In the genomic region with DNA sequence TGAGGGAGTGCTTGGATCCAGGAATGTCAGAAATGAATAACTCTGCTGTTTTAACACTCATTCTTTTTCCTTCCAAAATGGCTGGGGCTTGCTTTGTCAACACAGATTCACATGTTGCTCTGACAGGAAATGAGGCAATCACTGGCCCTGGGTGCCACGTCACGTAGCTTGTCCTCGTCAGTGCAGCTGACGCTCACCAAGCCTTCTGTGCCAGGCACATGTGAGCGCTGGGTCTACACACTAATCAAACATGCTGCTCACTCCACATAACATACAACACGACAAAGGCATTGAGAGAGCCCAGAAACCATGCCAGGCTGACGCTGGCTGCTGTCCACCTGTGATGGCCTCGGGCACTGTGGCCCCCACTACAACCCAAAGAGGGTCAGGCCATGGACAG, we compare ENCODE assay signal across 15 cellular contexts.
DNase-seq lines count a peak whose midpoint lies in the region; ATAC-seq, FAIRE-seq and TF ChIP-seq lines count a peak whose summit lies in the region.
"Had no signal": no experiment of that assay in that cellular context is flagged by ENCODE, and none has a peak within 500 bp of the region (broad histone marks: within the 10 kb centered on the region; RNA-seq: fewer than 3 reads in every experiment).

No MANE protein-coding gene starts in this region.

- H3K27ac Mint-ChIP-seq in activated CD8-positive, alpha-beta T cell treated with anti-CD3 and anti-CD28 coated beads, Interleukin-2, amount 10 ng/mL, durations not matched to agents 7 days and 5 days = no peak overlapping the region
- H3K27ac Mint-ChIP-seq: activated T-cell treated with anti-CD3 and anti-CD28 coated beads, Interleukin-2, amount 50 U/mL, for 24 hours; IgD-negative memory B cell; nephron had no signal

- no peak for TF ChIP-seq CTCF in HepG2 (CRISPR knock-in tag; IDR thresholded peaks at IDR 0.05)
- no peak for TF ChIP-seq CTCF in right lobe of liver (IDR thresholded peaks at IDR 0.05)
- TF ChIP-seq CTCF in gastroesophageal sphincter (IDR thresholded peaks at IDR 0.05) = no peak

- no peaks in the 10 kb centered on the region for H3K79me2 ChIP-seq in HepG2 (ENCODE audit: insufficient read depth, low read length)

- H3K27me3 ChIP-seq in HepG2 (ENCODE audit: control insufficient read depth in 1 of 2, insufficient read depth in 2 of 2, low read length in 2 of 2) (peaks cover 2% of the 10 kb centered on the region in 2 experiments; a peak in 2 of 5 replicates), right lobe of liver (no peaks in the 10 kb centered on the region), gastroesophageal sphincter (peaks cover 38% of the 10 kb centered on the region)

- H3K27me3 Mint-ChIP-seq in activated CD8-positive, alpha-beta T cell treated with anti-CD3 and anti-CD28 coated beads, Interleukin-2, amount 10 ng/mL, durations not matched to agents 7 days and 5 days (ENCODE audit: low read depth) = peaks cover 63% of the 10 kb centered on the region

- H3K36me3 ChIP-seq in HepG2 (replicated peaks in 1 of 2; ENCODE audit: control insufficient read depth in 1 of 2, insufficient read depth in 2 of 2, low read length in 2 of 2) (no peaks in the 10 kb centered on the region), right lobe of liver (no peaks in the 10 kb centered on the region), gastroesophageal sphincter (no peaks in the 10 kb centered on the region)

- no peak overlapping the region for H3K9ac ChIP-seq in HepG2 (ENCODE audit: insufficient read depth, low read depth, low read length)

- DNase-seq in HepG2 (ENCODE audit: low spot score) (no peak), right lobe of liver (no peak), left lobe of liver (ENCODE audit: low spot score) (peak; percentile 21), ureter (ENCODE audit: low spot score) (peak; percentile 8), cortex of kidney (lab: John Stamatoyannopoulos, UW) (no peak)
- DNase-seq in activated CD8-positive, alpha-beta T cell treated with anti-CD3 and anti-CD28 coated beads, Interleukin-2, amount 10 ng/mL, durations not matched to agents 7 days and 5 days = peak; percentile 19
- DNase-seq: activated T-cell treated with anti-CD3 and anti-CD28 coated beads, Interleukin-2, amount 50 U/mL, for 24 hours; glutamatergic neuron; NCI-H1436; NCI-H345 had no signal

- FAIRE-seq in HepG2 (lab: Jason Lieb, UNC) = no peak

- CTCF ChIA-PET in HepG2 (lab: Yijun Ruan, JAX; ENCODE audit: low intra/inter-chr PET ratio, low total read pairs) = no interaction called here
- CTCF ChIA-PET in activated CD8-positive, alpha-beta T cell treated with anti-CD3 and anti-CD28 coated beads, Interleukin-2, amount 10 ng/mL, durations not matched to agents 7 days and 5 days (lab: Charles Lee) = no interaction called here

- no TSS peak for BruUV-seq in HepG2 (replicated peaks; lab: Mats Ljungman, UMichigan)

- WGBS in HepG2 (ENCODE audit: low lambda C conversion rate) = 0% methylated on average over 5 of the region's 8 CpGs
- 50% methylated on average over 5 of the region's 8 CpGs for WGBS in right lobe of liver (ENCODE audit: insufficient coverage, low coverage, low lambda C conversion rate, missing lambda C conversion rate)
- WGBS in gastroesophageal sphincter (ENCODE audit: low coverage in 1 of 2), 2 donors = 58% methylated on average over 2 of the region's 8 CpGs; no CpG with 5 or more reads in 1 of the 2 donors

- no peaks in the 10 kb centered on the region for H4K20me1 ChIP-seq in HepG2 (ENCODE audit: insufficient read depth, low read length)

- ATAC-seq in HepG2 (no peak), right lobe of liver (no peak), left lobe of liver (no peak), GM18907 (IDR thresholded peaks at IDR 0.05; ENCODE audit: unreplicated experiment) (no peak), gastroesophageal sphincter (no peak)
- ATAC-seq in activated CD8-positive, alpha-beta T cell treated with anti-CD3 and anti-CD28 coated beads, Interleukin-2, amount 10 ng/mL, durations not matched to agents 7 days and 5 days = no peak
- ATAC-seq: Right ventricle myocardium inferior had no signal

- TF ChIP-seq POLR2A in HepG2 (IDR thresholded peaks at IDR 0.05; ENCODE audit: insufficient read depth in 1 of 2, low read depth in 2 of 2, low read length in 2 of 2) = no peak
- no peak for TF ChIP-seq POLR2A in right lobe of liver (IDR thresholded peaks at IDR 0.05)
- no peak for TF ChIP-seq POLR2A in gastroesophageal sphincter (IDR thresholded peaks at IDR 0.05)

- in situ Hi-C loops in HepG2 (cut with HindIII; ENCODE audit: extremely low pct_ligation_motif_present, low pct_unique_long_range_greater_than_20kb) = no loop called here

- no peak for TF ChIP-seq EP300 in HepG2 (IDR thresholded peaks at IDR 0.05; ENCODE audit: low read depth in 2 of 2, low read length in 2 of 2)
- no peak for TF ChIP-seq EP300 in HepG2 (CRISPR knock-in tag; IDR thresholded peaks at IDR 0.05; ENCODE audit: borderline replicate concordance)
- no peak for TF ChIP-seq EP300 in gastroesophageal sphincter (IDR thresholded peaks at IDR 0.05)

- H3K27ac ChIP-seq in HepG2 (ENCODE audit: extremely low read length, insufficient read depth, low read length) (no peak overlapping the region), right lobe of liver (no peak overlapping the region), gastroesophageal sphincter (no peak overlapping the region)

- H3K36me3 Mint-ChIP-seq in activated CD8-positive, alpha-beta T cell treated with anti-CD3 and anti-CD28 coated beads, Interleukin-2, amount 10 ng/mL, durations not matched to agents 7 days and 5 days (ENCODE audit: low read depth) = peaks cover 10% of the 10 kb centered on the region

- intact Hi-C loops in HepG2 (cut with micrococcal nuclease; ENCODE audit: unreplicated experiment) (no loop called here), right lobe of liver (cut with DNase I) (no loop called here)

- H3K4me3 ChIP-seq in HepG2 (replicated peaks in 1 of 3; ENCODE audit: insufficient read depth in 1 of 3, low read depth in 2 of 3, low read length in 3 of 3) (no peak overlapping the region), right lobe of liver (no peak overlapping the region), gastroesophageal sphincter (no peak overlapping the region)

- no peaks in the 10 kb centered on the region for H3K9me3 ChIP-seq in HepG2 (ENCODE audit: low read length)
- H3K9me3 ChIP-seq in right lobe of liver = no peaks in the 10 kb centered on the region
- H3K9me3 ChIP-seq in gastroesophageal sphincter = no peaks in the 10 kb centered on the region

- H3K4me3 Mint-ChIP-seq in activated CD8-positive, alpha-beta T cell treated with anti-CD3 and anti-CD28 coated beads, Interleukin-2, amount 10 ng/mL, durations not matched to agents 7 days and 5 days = no peak overlapping the region
- H3K4me3 Mint-ChIP-seq: activated T-cell treated with anti-CD3 and anti-CD28 coated beads, Interleukin-2, amount 50 U/mL, for 24 hours; IgD-negative memory B cell; nephron had no signal

- POLR2A ChIA-PET in HepG2 (lab: Yijun Ruan, JAX) = no interaction called here
- POLR2A ChIA-PET in activated CD8-positive, alpha-beta T cell treated with anti-CD3 and anti-CD28 coated beads, Interleukin-2, amount 10 ng/mL, durations not matched to agents 7 days and 5 days (lab: Charles Lee) = no interaction called here

- TF ChIP-seq RAD21 in HepG2 (CRISPR knock-in tag; IDR thresholded peaks at IDR 0.05) = no peak

- no peak overlapping the region for H2AFZ ChIP-seq in HepG2 (ENCODE audit: low read length)

- H3K4me1 Mint-ChIP-seq in activated CD8-positive, alpha-beta T cell treated with anti-CD3 and anti-CD28 coated beads, Interleukin-2, amount 10 ng/mL, durations not matched to agents 7 days and 5 days (ENCODE audit: low read depth) = peaks cover 25% of the 10 kb centered on the region
- H3K4me1 Mint-ChIP-seq: nephron had no signal

- H3K4me2 ChIP-seq in HepG2 (ENCODE audit: low read depth, low read length) = no peak overlapping the region

- H3K9me3 Mint-ChIP-seq in activated CD8-positive, alpha-beta T cell treated with anti-CD3 and anti-CD28 coated beads, Interleukin-2, amount 10 ng/mL, durations not matched to agents 7 days and 5 days (ENCODE audit: insufficient read depth) = peaks cover 6% of the 10 kb centered on the region
- H3K9me3 Mint-ChIP-seq: activated T-cell treated with anti-CD3 and anti-CD28 coated beads, Interleukin-2, amount 50 U/mL, for 24 hours had no signal

- H3K4me1 ChIP-seq in HepG2 (ENCODE audit: insufficient read depth, low read length) (no peaks in the 10 kb centered on the region), right lobe of liver (no peaks in the 10 kb centered on the region), gastroesophageal sphincter (no peaks in the 10 kb centered on the region)

TF ChIP-seq in HepG2, 621 proteins besides CTCF, POLR2A, EP300 and RAD21:
- TF ChIP-seq CREB1 (IDR thresholded peaks at IDR 0.05) = peak; percentile 74
- no peak for TF ChIP-seq CREB1 (CRISPR knock-in tag; IDR thresholded peaks at IDR 0.05)
- no peak for TF ChIP-seq ZNF564 (CRISPR knock-in tag; IDR thresholded peaks at IDR 0.05)
- TF ChIP-seq, protein P1, sequence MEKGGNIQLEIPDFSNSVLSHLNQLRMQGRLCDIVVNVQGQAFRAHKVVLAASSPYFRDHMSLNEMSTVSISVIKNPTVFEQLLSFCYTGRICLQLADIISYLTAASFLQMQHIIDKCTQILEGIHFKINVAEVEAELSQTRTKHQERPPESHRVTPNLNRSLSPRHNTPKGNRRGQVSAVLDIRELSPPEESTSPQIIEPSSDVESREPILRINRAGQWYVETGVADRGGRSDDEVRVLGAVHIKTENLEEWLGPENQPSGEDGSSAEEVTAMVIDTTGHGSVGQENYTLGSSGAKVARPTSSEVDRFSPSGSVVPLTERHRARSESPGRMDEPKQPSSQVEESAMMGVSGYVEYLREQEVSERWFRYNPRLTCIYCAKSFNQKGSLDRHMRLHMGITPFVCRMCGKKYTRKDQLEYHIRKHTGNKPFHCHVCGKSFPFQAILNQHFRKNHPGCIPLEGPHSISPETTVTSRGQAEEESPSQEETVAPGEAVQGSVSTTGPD (CRISPR knock-in tag; IDR thresholded peaks at IDR 0.05) = no peak
- 0 out of 2 replicates have a peak, but pooled peaks have one; percentile 35 for TF ChIP-seq GABPB1 (CRISPR knock-in tag; IDR thresholded peaks at IDR 0.05)

Comparison
In these comparisons a context has a peak if more than half of its experiments do, and no peak if none do; other contexts are left out.
1. DNase-seq: peak in activated CD8-positive, alpha-beta T cell treated with anti-CD3 and anti-CD28 coated beads, Interleukin-2, amount 10 ng/mL, durations not matched to agents 7 days and 5 days (single experiment), left lobe of liver (single experiment) and ureter (single experiment); none in HepG2 (single experiment), right lobe of liver (0 of 3) and cortex of kidney (single experiment).